In the genomic region with DNA sequence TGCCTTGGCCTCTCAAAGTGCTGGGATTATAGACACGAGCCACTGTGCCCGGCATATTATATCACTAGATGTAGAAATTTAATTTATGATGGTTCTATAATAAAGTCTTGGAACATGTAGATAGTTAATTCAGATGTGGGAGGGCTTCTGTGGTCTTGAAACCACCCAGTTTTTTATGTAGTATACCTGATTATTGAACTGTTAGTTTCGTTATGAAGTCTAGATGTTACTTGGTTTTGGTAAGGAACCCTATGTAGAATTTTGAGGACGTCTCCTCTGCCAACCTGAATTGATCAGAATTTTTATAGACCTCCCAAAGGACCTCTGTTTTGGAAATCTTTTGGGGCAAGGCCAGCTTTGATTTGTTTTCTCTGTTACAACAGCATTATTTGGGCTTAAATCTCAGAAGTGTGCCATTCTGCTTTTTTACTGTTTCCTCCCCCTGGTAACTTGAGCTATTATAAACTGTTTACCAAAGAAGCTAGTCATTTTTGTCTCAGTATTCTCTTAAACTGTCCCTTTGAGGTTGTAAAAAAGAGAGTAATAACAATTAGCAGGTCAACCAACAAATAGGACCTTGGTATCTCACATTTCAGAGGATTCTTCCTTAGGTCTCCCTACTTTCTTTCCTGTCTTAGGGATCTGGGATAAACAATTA, we compare ENCODE assay signal across 11 cellular contexts. TPM values are rescaled to one million over a fixed set of nuclear protein-coding genes. Genes with fewer than 3 reads are reported as not detected.
A peak's percentile ranks its signal among the peaks of the same experiment; 100 is the strongest.
DNase-seq lines count a peak whose midpoint lies in the region; ATAC-seq and TF ChIP-seq lines count a peak whose summit lies in the region.
"Had no signal": no experiment of that assay in that cellular context is flagged by ENCODE, and none has a peak within 500 bp of the region (broad histone marks: within the 10 kb centered on the region; RNA-seq: fewer than 3 reads in every experiment).

No MANE protein-coding gene starts in this region.

- TF ChIP-seq CTCF in GM12865 (IDR thresholded peaks at IDR 0.05; ENCODE audit: insufficient read depth, low read depth, low read length, missing control alignments), result no peak
- no peak for TF ChIP-seq CTCF in esophagus squamous epithelium (IDR thresholded peaks at IDR 0.05)

- H3K9me2 ChIP-seq in Karpas-422 (replicated peaks; ENCODE audit: insufficient read depth, low read length), result no peaks in the 10 kb centered on the region

- H3K4me3 ChIP-seq in GM12865 (ENCODE audit: low read depth, low read length) (peak overlapping the region; percentile 39), Karpas-422 (ENCODE audit: low read length) (peak overlapping the region; percentile 51), esophagus squamous epithelium (no peak overlapping the region)
- H3K4me3 ChIP-seq: testis had no signal

- H3K9ac ChIP-seq in Karpas-422 (ENCODE audit: low read length), result peak overlapping the region; percentile 11

- H3K4me1 ChIP-seq in Karpas-422 (ENCODE audit: low read length) (peaks cover 82% of the 10 kb centered on the region), esophagus squamous epithelium (peaks cover 15 to 71% (median 37%) of the 10 kb centered on the region in 3 donors)

- peaks cover 5% of the 10 kb centered on the region for H3K36me3 Mint-ChIP-seq in memory B cell

- H3K27me3 ChIP-seq in Karpas-422 (ENCODE audit: low read length), result no peaks in the 10 kb centered on the region
- H3K27me3 ChIP-seq in esophagus squamous epithelium, result no peaks in the 10 kb centered on the region
- H3K27me3 ChIP-seq: testis had no signal

- no peaks in the 10 kb centered on the region for H3K9me3 Mint-ChIP-seq in memory B cell
- H3K9me3 Mint-ChIP-seq: mesothelial cell of epicardium had no signal

- 74 to 89% methylated on average over 4 of the region's 4 CpGs for WGBS in esophagus squamous epithelium, 2 donors

- no peak for TF ChIP-seq POLR2A in esophagus squamous epithelium (IDR thresholded peaks at IDR 0.05)

- peak overlapping the region; percentile 88 for H3K27ac ChIP-seq in Karpas-422 (ENCODE audit: low read length)
- peak overlapping the region in 1 of 4 donors; percentile 40 for H3K27ac ChIP-seq in esophagus squamous epithelium
- H3K27ac ChIP-seq: testis had no signal

- no peak overlapping the region for H2AFZ ChIP-seq in Karpas-422 (ENCODE audit: low read length)

- ATAC-seq in GM21515 (IDR thresholded peaks at IDR 0.05; ENCODE audit: unreplicated experiment), result peak; percentile 46
- peak; percentile 52 for ATAC-seq in memory B cell (ENCODE audit: low read depth)

- peaks cover 17% of the 10 kb centered on the region; the same call in 1 of the 2 replicates for H4K20me1 ChIP-seq in Karpas-422 (ENCODE audit: insufficient read depth, low read depth, low read length)

- DNase-seq in GM12865 (ENCODE audit: low read depth) (peak; percentile 44), Karpas-422 (no peak), memory B cell (ENCODE audit: low spot score in 2 of 2) (no peak), NCI-H524 treated with DMSO at 0.1 percent for 48 hours (lab: John Stamatoyannopoulos, UW) (no peak), DMS 273 (lab: John Stamatoyannopoulos, UW; ENCODE audit: unreplicated experiment) (no peak), esophagus squamous epithelium (lab: John Stamatoyannopoulos, UW) (no peak), NCI-H82 treated with DMSO at 0.1 percent for 48 hours (lab: John Stamatoyannopoulos, UW; ENCODE audit: unreplicated experiment) (no peak)
- DNase-seq: NCI-H774, testis had no signal

- no peaks in the 10 kb centered on the region for H3K27me3 Mint-ChIP-seq in memory B cell

- no peaks in the 10 kb centered on the region for H3K36me3 ChIP-seq in Karpas-422 (ENCODE audit: insufficient read depth, low read length)
- H3K36me3 ChIP-seq in esophagus squamous epithelium, result no peaks in the 10 kb centered on the region

- H3K9me3 ChIP-seq in Karpas-422 (ENCODE audit: low read length) (no peaks in the 10 kb centered on the region), esophagus squamous epithelium (no peaks in the 10 kb centered on the region)
- H3K9me3 ChIP-seq: testis had no signal

- intact Hi-C loops in esophagus squamous epithelium (cut with DNase I), result no loop called here

- peaks cover 44% of the 10 kb centered on the region for H3K4me1 Mint-ChIP-seq in memory B cell

- H3K27ac Mint-ChIP-seq in memory B cell, result peak overlapping the region; percentile 95
- H3K27ac Mint-ChIP-seq: mesothelial cell of epicardium had no signal

- H3K4me2 ChIP-seq in Karpas-422 (ENCODE audit: low read depth, low read length, poor library complexity, severe bottlenecking), result peak overlapping the region; percentile 72

- peaks cover 97% of the 10 kb centered on the region for H3K79me2 ChIP-seq in Karpas-422 (ENCODE audit: low read length)

- H3K4me3 Mint-ChIP-seq in memory B cell, result peak overlapping the region; percentile 68
- H3K4me3 Mint-ChIP-seq: mesothelial cell of epicardium had no signal

RNA-seq across cellular contexts. Expression of gene AKAP13, which starts 20.8 kb away (rescaled TPM):
- 156 and 166 TPM in 2 replicates for total RNA-seq in Karpas-422 (2014; rRNA removed; shearing (Covaris generic); ENCODE audit: low replicate concordance)
- total RNA-seq in esophagus squamous epithelium, result 100 to 1,000 TPM in 1 of 4 donors, 10 to 100 TPM in 3; 57.3 to 178 (median 81.5) TPM

Comparison
In these comparisons a context has a peak if more than half of its experiments do, and no peak if none do; other contexts are left out.
1. H3K4me3 ChIP-seq: peak in GM12865 (single experiment) and Karpas-422 (single experiment); none in esophagus squamous epithelium (0 of 4).